ENCODE assay signal across 25 cellular contexts in the genomic region with DNA sequence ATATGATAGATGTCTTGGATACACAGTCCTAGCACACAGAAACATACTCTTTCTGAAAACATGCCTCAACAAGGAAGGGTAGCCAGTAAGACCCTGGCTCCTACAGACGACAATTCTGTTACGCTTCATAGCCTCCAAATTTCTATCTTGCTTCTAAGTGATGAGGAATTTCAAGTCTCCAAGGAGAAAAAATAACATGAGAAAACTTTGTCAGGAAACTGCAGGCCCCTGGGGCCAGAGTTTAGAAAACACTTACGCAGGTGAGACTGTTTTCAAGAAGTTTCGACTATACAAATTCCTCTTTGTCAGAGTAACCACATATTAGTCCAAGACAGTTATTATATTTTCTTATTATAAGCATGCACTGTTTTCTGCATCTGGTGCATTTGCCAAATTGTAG. TPM values are rescaled to one million over a fixed set of nuclear protein-coding genes. Genes with fewer than 3 reads are reported as not detected.
DNase-seq lines count a peak whose midpoint lies in the region; ATAC-seq and TF ChIP-seq lines count a peak whose summit lies in the region.
"Had no signal": no experiment of that assay in that cellular context is flagged by ENCODE, and none has a peak within 500 bp of the region (broad histone marks: within the 10 kb centered on the region; RNA-seq: fewer than 3 reads in every experiment).

No MANE protein-coding gene starts in this region.

- H3K27me3 ChIP-seq in heart left ventricle, result no peaks in the 10 kb centered on the region

- no peaks in the 10 kb centered on the region for H3K9me3 ChIP-seq in heart left ventricle
- H3K9me3 ChIP-seq: A549; BLaER1 treated with 17β-estradiol and CSF1 and Interleukin-3, amounts not matched to agents 10 nM and 100 nM had no signal

- peak overlapping the region; percentile 31 for H3K27ac Mint-ChIP-seq in osteocyte (ENCODE audit: unreplicated experiment)
- H3K27ac Mint-ChIP-seq: B cell; CD4-positive, alpha-beta T cell; CD8-positive, alpha-beta memory T cell had no signal

- no peaks in the 10 kb centered on the region for H3K36me3 ChIP-seq in heart left ventricle
- H3K36me3 ChIP-seq: BLaER1 treated with 17β-estradiol and CSF1 and Interleukin-3, amounts not matched to agents 10 nM and 100 nM had no signal

- H3K4me3 ChIP-seq in heart left ventricle, result no peak overlapping the region
- H3K4me3 ChIP-seq: A549; BLaER1 treated with 17β-estradiol and CSF1 and Interleukin-3, amounts not matched to agents 10 nM and 100 nM; GM12878 had no signal

- ATAC-seq in HG02588 (IDR thresholded peaks at IDR 0.05; ENCODE audit: unreplicated experiment), result no peak
- no peak for ATAC-seq in HG02610 (IDR thresholded peaks at IDR 0.05; ENCODE audit: unreplicated experiment)
- ATAC-seq in heart left ventricle, result no peak
- ATAC-seq: A549, GM12878 had no signal

- H3K4me1 ChIP-seq in heart left ventricle, result no peaks in the 10 kb centered on the region
- H3K4me1 ChIP-seq: A549 had no signal

- no peak for TF ChIP-seq POLR2A in heart left ventricle (IDR thresholded peaks at IDR 0.05)

- no peaks in the 10 kb centered on the region for H3K36me3 Mint-ChIP-seq in osteocyte (ENCODE audit: unreplicated experiment)
- H3K36me3 Mint-ChIP-seq: CD8-positive, alpha-beta memory T cell had no signal

- H3K9me3 Mint-ChIP-seq in osteocyte (ENCODE audit: unreplicated experiment), result peaks cover 21% of the 10 kb centered on the region
- H3K9me3 Mint-ChIP-seq: CD4-positive, alpha-beta T cell had no signal

- H3K27ac ChIP-seq in heart left ventricle, result no peak overlapping the region
- H3K27ac ChIP-seq: 22Rv1; A549; BLaER1 treated with 17β-estradiol and CSF1 and Interleukin-3, amounts not matched to agents 10 nM and 100 nM; C4-2B had no signal

- peak; percentile 17 for DNase-seq in kidney glomerular epithelial cell (lab: John Stamatoyannopoulos, UW)
- DNase-seq in left kidney (ENCODE audit: low read depth, low spot score), result peak; percentile 16
- no peak for DNase-seq in osteocyte (ENCODE audit: extremely low spot score, unreplicated experiment)
- peak; percentile 24 for DNase-seq in renal cortical epithelial cell (ENCODE audit: low read depth)
- DNase-seq in heart left ventricle, result no peak
- DNase-seq in LoVo (ENCODE audit: low spot score), result no peak
- DNase-seq: AML-193; CD4-positive, alpha-beta T cell; CD8-positive, alpha-beta memory T cell; COR-L47; DMS 273 treated with DMSO at 0.1 percent for 48 hours; DMS153; DMS53; DMS79; DND-41; EL; GDM1 had no signal

- no peaks in the 10 kb centered on the region for H3K27me3 Mint-ChIP-seq in osteocyte (ENCODE audit: unreplicated experiment)
- H3K27me3 Mint-ChIP-seq: B cell; CD4-positive, alpha-beta T cell had no signal

- no peak for TF ChIP-seq CTCF in osteocyte (IDR thresholded peaks at IDR 0.05)
- TF ChIP-seq CTCF in heart left ventricle (IDR thresholded peaks at IDR 0.05), result no peak

- intact Hi-C loops in heart left ventricle (cut with DNase I), result no loop called here

- no peak overlapping the region for H3K4me3 Mint-ChIP-seq in osteocyte (ENCODE audit: unreplicated experiment)
- H3K4me3 Mint-ChIP-seq: B cell; CD4-positive, alpha-beta T cell; CD8-positive, alpha-beta memory T cell had no signal

- 76 to 87% (median 85%) methylated on average over 4 of the region's 4 CpGs for WGBS in heart left ventricle, 4 donors

- H3K4me1 Mint-ChIP-seq in osteocyte (ENCODE audit: unreplicated experiment), result peaks cover 30% of the 10 kb centered on the region
- H3K4me1 Mint-ChIP-seq: B cell; CD8-positive, alpha-beta memory T cell had no signal

RNA-seq across cellular contexts. Expression of a gene that starts 30.4 kb away (rescaled TPM):
- total RNA-seq in osteocyte (27.9 and 32.2 TPM in 2 replicates), renal cortical epithelial cell (28.1 and 38.5 TPM in 2 replicates), heart left ventricle (10 to 100 TPM; 23.0 to 64.4 (median 56.2) TPM)
- 10 to 100 TPM; 32.7 to 73.8 TPM for polyA plus RNA-seq in heart left ventricle

Comparison
In these comparisons a context has a peak if more than half of its experiments do, and no peak if none do; other contexts are left out.
1. DNase-seq: peak in kidney glomerular epithelial cell (single experiment), left kidney (single experiment) and renal cortical epithelial cell (single experiment); none in osteocyte (single experiment), heart left ventricle (0 of 5) and LoVo (single experiment).